In the genomic region with DNA sequence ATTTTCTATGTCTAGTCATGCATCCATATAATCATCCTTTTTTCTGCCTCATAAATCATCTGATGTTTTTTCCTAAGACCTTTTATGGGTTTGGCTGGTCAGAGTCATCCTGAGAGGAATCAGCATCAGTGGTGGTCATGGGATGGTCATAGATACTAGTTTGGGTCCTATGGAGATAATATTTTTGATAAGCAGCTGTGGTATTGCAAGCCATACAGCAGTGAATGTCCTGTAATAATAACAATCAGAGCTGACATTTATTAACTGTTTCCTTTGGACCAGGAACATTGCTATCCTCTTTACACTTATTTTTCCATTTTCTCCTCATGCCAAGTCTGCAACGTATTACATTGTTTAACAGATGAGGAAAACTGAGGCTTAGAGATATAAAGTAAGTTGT, we compare ENCODE assay signal across 1 cellular context.
TF ChIP-seq lines count a peak whose summit lies in the region.

No MANE protein-coding gene starts in this region.

TF ChIP-seq in GM12878, 131 proteins besides CTCF, POLR2A, EP300 and RAD21 (continued from another document):
- TF ChIP-seq, protein P1, sequence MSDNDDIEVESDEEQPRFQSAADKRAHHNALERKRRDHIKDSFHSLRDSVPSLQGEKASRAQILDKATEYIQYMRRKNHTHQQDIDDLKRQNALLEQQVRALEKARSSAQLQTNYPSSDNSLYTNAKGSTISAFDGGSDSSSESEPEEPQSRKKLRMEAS (IDR thresholded peaks at IDR 0.05; ENCODE audit: low read depth, low read length) = no peak
- TF ChIP-seq, protein P2, sequence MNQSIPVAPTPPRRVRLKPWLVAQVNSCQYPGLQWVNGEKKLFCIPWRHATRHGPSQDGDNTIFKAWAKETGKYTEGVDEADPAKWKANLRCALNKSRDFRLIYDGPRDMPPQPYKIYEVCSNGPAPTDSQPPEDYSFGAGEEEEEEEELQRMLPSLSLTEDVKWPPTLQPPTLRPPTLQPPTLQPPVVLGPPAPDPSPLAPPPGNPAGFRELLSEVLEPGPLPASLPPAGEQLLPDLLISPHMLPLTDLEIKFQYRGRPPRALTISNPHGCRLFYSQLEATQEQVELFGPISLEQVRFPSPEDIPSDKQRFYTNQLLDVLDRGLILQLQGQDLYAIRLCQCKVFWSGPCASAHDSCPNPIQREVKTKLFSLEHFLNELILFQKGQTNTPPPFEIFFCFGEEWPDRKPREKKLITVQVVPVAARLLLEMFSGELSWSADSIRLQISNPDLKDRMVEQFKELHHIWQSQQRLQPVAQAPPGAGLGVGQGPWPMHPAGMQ (IDR thresholded peaks at IDR 0.05; ENCODE audit: borderline replicate concordance) = no peak
- TF ChIP-seq SREBF2 (IDR thresholded peaks at IDR 0.05; ENCODE audit: low read length) (no peak), MEF2A (IDR thresholded peaks at IDR 0.05; ENCODE audit: insufficient read depth, low read depth, low read length) (no peak)
